1 cellular context compared by ENCODE assay signal in the genomic region with DNA sequence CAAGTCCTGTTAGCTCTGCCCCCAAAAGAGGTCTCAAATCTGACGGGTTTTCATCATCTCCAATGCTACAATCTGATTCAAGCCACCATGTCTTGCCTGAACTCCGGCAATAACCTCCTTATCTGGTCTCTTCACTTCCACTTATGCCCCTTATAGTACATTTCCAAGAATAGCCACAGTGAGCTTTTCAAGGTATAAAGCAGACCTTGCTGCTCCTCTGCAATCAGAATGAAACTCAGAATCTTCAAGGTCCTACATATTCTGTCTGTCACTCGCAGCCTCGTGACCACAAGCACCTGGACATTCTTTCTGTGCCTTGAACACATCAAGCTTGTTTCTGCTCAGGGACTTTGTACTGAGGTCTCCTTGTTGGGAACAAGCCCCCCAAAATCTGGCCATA.
TF ChIP-seq lines count a peak whose summit lies in the region.

No MANE protein-coding gene starts in this region.

TF ChIP-seq in K562, 482 proteins besides CTCF, POLR2A, EP300 and RAD21 (continued from another document):
- TF ChIP-seq, protein P1, sequence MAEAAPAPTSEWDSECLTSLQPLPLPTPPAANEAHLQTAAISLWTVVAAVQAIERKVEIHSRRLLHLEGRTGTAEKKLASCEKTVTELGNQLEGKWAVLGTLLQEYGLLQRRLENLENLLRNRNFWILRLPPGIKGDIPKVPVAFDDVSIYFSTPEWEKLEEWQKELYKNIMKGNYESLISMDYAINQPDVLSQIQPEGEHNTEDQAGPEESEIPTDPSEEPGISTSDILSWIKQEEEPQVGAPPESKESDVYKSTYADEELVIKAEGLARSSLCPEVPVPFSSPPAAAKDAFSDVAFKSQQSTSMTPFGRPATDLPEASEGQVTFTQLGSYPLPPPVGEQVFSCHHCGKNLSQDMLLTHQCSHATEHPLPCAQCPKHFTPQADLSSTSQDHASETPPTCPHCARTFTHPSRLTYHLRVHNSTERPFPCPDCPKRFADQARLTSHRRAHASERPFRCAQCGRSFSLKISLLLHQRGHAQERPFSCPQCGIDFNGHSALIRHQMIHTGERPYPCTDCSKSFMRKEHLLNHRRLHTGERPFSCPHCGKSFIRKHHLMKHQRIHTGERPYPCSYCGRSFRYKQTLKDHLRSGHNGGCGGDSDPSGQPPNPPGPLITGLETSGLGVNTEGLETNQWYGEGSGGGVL (CRISPR knock-in tag; IDR thresholded peaks at IDR 0.05) = no peak
- no peak for TF ChIP-seq XRCC5 (IDR thresholded peaks at IDR 0.05; ENCODE audit: low read depth, low read length)
- TF ChIP-seq MXI1 (IDR thresholded peaks at IDR 0.05; ENCODE audit: low read depth, low read length) = no peak
- no peak for TF ChIP-seq NUFIP1 (IDR thresholded peaks at IDR 0.05; ENCODE audit: partially characterized antibody)
- TF ChIP-seq, protein P2, sequence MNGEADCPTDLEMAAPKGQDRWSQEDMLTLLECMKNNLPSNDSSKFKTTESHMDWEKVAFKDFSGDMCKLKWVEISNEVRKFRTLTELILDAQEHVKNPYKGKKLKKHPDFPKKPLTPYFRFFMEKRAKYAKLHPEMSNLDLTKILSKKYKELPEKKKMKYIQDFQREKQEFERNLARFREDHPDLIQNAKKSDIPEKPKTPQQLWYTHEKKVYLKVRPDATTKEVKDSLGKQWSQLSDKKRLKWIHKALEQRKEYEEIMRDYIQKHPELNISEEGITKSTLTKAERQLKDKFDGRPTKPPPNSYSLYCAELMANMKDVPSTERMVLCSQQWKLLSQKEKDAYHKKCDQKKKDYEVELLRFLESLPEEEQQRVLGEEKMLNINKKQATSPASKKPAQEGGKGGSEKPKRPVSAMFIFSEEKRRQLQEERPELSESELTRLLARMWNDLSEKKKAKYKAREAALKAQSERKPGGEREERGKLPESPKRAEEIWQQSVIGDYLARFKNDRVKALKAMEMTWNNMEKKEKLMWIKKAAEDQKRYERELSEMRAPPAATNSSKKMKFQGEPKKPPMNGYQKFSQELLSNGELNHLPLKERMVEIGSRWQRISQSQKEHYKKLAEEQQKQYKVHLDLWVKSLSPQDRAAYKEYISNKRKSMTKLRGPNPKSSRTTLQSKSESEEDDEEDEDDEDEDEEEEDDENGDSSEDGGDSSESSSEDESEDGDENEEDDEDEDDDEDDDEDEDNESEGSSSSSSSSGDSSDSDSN (IDR thresholded peaks at IDR 0.05; ENCODE audit: borderline replicate concordance in 1 of 2, low read depth in 2 of 2, low read length in 2 of 2) = no peak
- TF ChIP-seq ZNF764 (CRISPR knock-in tag; IDR thresholded peaks at IDR 0.05; ENCODE audit: low read depth) = no peak
- TF ChIP-seq TFAM (CRISPR knock-in tag; conservative IDR thresholded peaks at IDR 0.05) = no peak
- TF ChIP-seq BRD9 (IDR thresholded peaks at IDR 0.05; ENCODE audit: low read depth, partially characterized antibody) = no peak
- TF ChIP-seq, protein P3, sequence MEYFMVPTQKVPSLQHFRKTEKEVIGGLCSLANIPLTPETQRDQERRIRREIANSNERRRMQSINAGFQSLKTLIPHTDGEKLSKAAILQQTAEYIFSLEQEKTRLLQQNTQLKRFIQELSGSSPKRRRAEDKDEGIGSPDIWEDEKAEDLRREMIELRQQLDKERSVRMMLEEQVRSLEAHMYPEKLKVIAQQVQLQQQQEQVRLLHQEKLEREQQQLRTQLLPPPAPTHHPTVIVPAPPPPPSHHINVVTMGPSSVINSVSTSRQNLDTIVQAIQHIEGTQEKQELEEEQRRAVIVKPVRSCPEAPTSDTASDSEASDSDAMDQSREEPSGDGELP (CRISPR knock-in tag; IDR thresholded peaks at IDR 0.05; ENCODE audit: borderline replicate concordance) = no peak
- TF ChIP-seq ZNF384 (IDR thresholded peaks at IDR 0.05; ENCODE audit: low read depth, low read length) = no peak
- no peak for TF ChIP-seq ZNF217 (CRISPR knock-in tag; IDR thresholded peaks at IDR 0.05)
- TF ChIP-seq ARHGAP35 (IDR thresholded peaks at IDR 0.05; ENCODE audit: partially characterized antibody) = no peak
- no peak for TF ChIP-seq ZNF79 (CRISPR knock-in tag; IDR thresholded peaks at IDR 0.05; ENCODE audit: low read depth)
- TF ChIP-seq, protein P4, sequence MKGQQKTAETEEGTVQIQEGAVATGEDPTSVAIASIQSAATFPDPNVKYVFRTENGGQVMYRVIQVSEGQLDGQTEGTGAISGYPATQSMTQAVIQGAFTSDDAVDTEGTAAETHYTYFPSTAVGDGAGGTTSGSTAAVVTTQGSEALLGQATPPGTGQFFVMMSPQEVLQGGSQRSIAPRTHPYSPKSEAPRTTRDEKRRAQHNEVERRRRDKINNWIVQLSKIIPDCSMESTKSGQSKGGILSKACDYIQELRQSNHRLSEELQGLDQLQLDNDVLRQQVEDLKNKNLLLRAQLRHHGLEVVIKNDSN (CRISPR knock-in tag; IDR thresholded peaks at IDR 0.05) = no peak
- TF ChIP-seq ZNF696 (CRISPR knock-in tag; conservative IDR thresholded peaks at IDR 0.05) = no peak
- TF ChIP-seq ZNF707 (CRISPR knock-in tag; conservative IDR thresholded peaks at IDR 0.05) = no peak
- no peak for TF ChIP-seq WHSC1 (IDR thresholded peaks at IDR 0.05; ENCODE audit: low read length)
